ENCODE assay signal across 10 cellular contexts in the genomic region with DNA sequence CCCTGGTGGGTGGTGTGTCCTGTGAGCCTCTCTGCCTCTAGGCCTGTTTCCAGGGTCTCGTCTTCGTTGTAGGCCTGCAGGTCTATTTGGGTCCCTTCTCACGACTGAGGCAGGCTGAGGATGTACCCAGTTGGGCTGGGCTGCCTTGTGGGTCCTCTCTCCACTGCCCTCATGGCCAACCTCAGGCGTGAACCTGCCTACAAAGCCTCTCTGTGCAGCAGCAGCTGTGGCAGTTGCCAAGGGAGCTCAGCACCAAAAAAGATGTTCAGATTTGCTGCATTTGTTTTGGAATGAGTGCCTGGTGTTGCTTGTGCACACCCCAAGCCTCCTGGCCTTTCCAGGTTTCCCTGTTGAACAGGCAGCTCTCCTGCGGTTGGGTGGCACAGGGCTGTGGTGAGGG. TPM values are rescaled to one million over a fixed set of nuclear protein-coding genes. Genes with fewer than 3 reads are reported as not detected.
A peak's percentile ranks its signal among the peaks of the same experiment; 100 is the strongest.
DNase-seq lines count a peak whose midpoint lies in the region; ATAC-seq and TF ChIP-seq lines count a peak whose summit lies in the region.
"Had no signal": no experiment of that assay in that cellular context is flagged by ENCODE, and none has a peak within 500 bp of the region (broad histone marks: within the 10 kb centered on the region; RNA-seq: fewer than 3 reads in every experiment).

No MANE protein-coding gene starts in this region.

- peaks cover 41% of the 10 kb centered on the region for H3K36me3 Mint-ChIP-seq in activated naive CD4-positive, alpha-beta T cell treated with anti-CD3 and anti-CD28 coated beads, Interleukin-2, amount 10 ng/mL, durations not matched to agents 7 days and 5 days
- H3K36me3 Mint-ChIP-seq in natural killer cell, result no peaks in the 10 kb centered on the region

- WGBS in adrenal gland, 4 donors, result 80 to 100% (median 83%) methylated on average over 1 to 5 of the region's 5 CpGs
- WGBS in upper lobe of left lung, 2 donors, result 79 to 89% methylated on average over 1 to 5 of the region's 5 CpGs

- no peaks in the 10 kb centered on the region for H3K9me3 Mint-ChIP-seq in activated naive CD4-positive, alpha-beta T cell treated with anti-CD3 and anti-CD28 coated beads, Interleukin-2, amount 10 ng/mL, durations not matched to agents 7 days and 5 days
- no peaks in the 10 kb centered on the region for H3K9me3 Mint-ChIP-seq in natural killer cell

- peak overlapping the region; percentile 88 for H3K27ac Mint-ChIP-seq in activated naive CD4-positive, alpha-beta T cell treated with anti-CD3 and anti-CD28 coated beads, Interleukin-2, amount 10 ng/mL, durations not matched to agents 7 days and 5 days
- peak overlapping the region; percentile 88 to 96 for H3K27ac Mint-ChIP-seq in natural killer cell

- H3K36me3 ChIP-seq in adrenal gland (replicated peaks in 1 of 2) (no peaks in the 10 kb centered on the region), upper lobe of left lung (peaks cover 0 to 10% (median 0%) of the 10 kb centered on the region in 4 donors)
- H3K36me3 ChIP-seq: SJCRH30 had no signal

- H3K27ac ChIP-seq in adrenal gland (peak overlapping the region in 3 of 5 donors; percentile 56 to 73 (median 64)), upper lobe of left lung (peak overlapping the region; percentile 76 to 99 (median 86))

- intact Hi-C loops in adrenal gland (cut with DNase I) (no loop called here), natural killer cell (cut with micrococcal nuclease) (no loop called here)

- H3K27me3 ChIP-seq in adrenal gland, result no peaks in the 10 kb centered on the region
- H3K27me3 ChIP-seq in upper lobe of left lung, result no peaks in the 10 kb centered on the region
- H3K27me3 ChIP-seq: SJCRH30 had no signal

- no peak for TF ChIP-seq EP300 in upper lobe of left lung (IDR thresholded peaks at IDR 0.05)

- peaks cover 100% of the 10 kb centered on the region for H3K4me1 Mint-ChIP-seq in activated naive CD4-positive, alpha-beta T cell treated with anti-CD3 and anti-CD28 coated beads, Interleukin-2, amount 10 ng/mL, durations not matched to agents 7 days and 5 days
- peaks cover 93 to 100% of the 10 kb centered on the region in 2 donors for H3K4me1 Mint-ChIP-seq in natural killer cell

- H3K4me3 Mint-ChIP-seq in activated naive CD4-positive, alpha-beta T cell treated with anti-CD3 and anti-CD28 coated beads, Interleukin-2, amount 10 ng/mL, durations not matched to agents 7 days and 5 days, result no peak overlapping the region
- peak overlapping the region; percentile 88 for H3K4me3 Mint-ChIP-seq in natural killer cell

- TF ChIP-seq CTCF in adrenal gland (IDR thresholded peaks at IDR 0.05) (no peak), natural killer cell (IDR thresholded peaks at IDR 0.05) (no peak), upper lobe of left lung (IDR thresholded peaks at IDR 0.05) (no peak)

- H3K4me3 ChIP-seq in adrenal gland, result no peak overlapping the region
- H3K4me3 ChIP-seq in upper lobe of left lung, result no peak overlapping the region
- H3K4me3 ChIP-seq: SJCRH30 had no signal

- TF ChIP-seq POLR2A in adrenal gland (IDR thresholded peaks at IDR 0.05), result no peak
- no peak for TF ChIP-seq POLR2A in upper lobe of left lung (IDR thresholded peaks at IDR 0.05)

- ATAC-seq in natural killer cell, result no peak
- no peak for ATAC-seq in upper lobe of left lung (ENCODE audit: low FRiP score in 2 of 2)
- ATAC-seq in HG02678 (IDR thresholded peaks at IDR 0.05; ENCODE audit: unreplicated experiment), result no peak

- H3K9me3 ChIP-seq in adrenal gland (replicated peaks in 1 of 3) (no peaks in the 10 kb centered on the region), upper lobe of left lung (no peaks in the 10 kb centered on the region)
- H3K9me3 ChIP-seq: SJCRH30 had no signal

- no peak for DNase-seq in activated naive CD4-positive, alpha-beta T cell treated with anti-CD3 and anti-CD28 coated beads, Interleukin-2, amount 10 ng/mL, durations not matched to agents 7 days and 5 days
- DNase-seq in activated naive CD4-positive, alpha-beta T cell (lab: John Stamatoyannopoulos, UW), result no peak
- DNase-seq in adrenal gland (no peak), natural killer cell (no peak), upper lobe of left lung (no peak)
- DNase-seq in stimulated activated naive CD4-positive, alpha-beta T cell treated with Interleukin-2 at 50 U/mL for 16 hours (lab: John Stamatoyannopoulos, UW), result no peak
- DNase-seq in effector CD8-positive, alpha-beta T cell (lab: John Stamatoyannopoulos, UW), result no peak
- DNase-seq: activated CD8-positive, alpha-beta memory T cell treated with anti-CD3 and anti-CD28 coated beads, Interleukin-2, amount 50 U/mL, for 48 hours had no signal

- CTCF ChIA-PET in activated naive CD4-positive, alpha-beta T cell treated with anti-CD3 and anti-CD28 coated beads, Interleukin-2, amount 10 ng/mL, durations not matched to agents 7 days and 5 days (lab: Charles Lee), result interaction anchor here (0.8 to 4.8 kb wide), 5 partner anchors 10 to 147 kb away, joined by 3 to 21 read pairs (median 4); no protein-coding TSS in a partner anchor

- H3K27me3 Mint-ChIP-seq in activated naive CD4-positive, alpha-beta T cell treated with anti-CD3 and anti-CD28 coated beads, Interleukin-2, amount 10 ng/mL, durations not matched to agents 7 days and 5 days, result no peaks in the 10 kb centered on the region
- H3K27me3 Mint-ChIP-seq in natural killer cell (ENCODE audit: low read depth in 2 of 2), result no peaks in the 10 kb centered on the region

- H3K4me1 ChIP-seq in adrenal gland (replicated peaks in 1 of 2), result peaks cover 29 to 88% of the 10 kb centered on the region in 2 donors
- H3K4me1 ChIP-seq in upper lobe of left lung, result peaks cover 93 to 100% (median 100%) of the 10 kb centered on the region in 4 donors

RNA-seq across cellular contexts. Expression of a gene that starts 13.4 kb away (rescaled TPM):
- 10 to 100 TPM; 19.9 to 65.9 (median 37.8) TPM for total RNA-seq in adrenal gland
- polyA plus RNA-seq in adrenal gland, result 10 to 100 TPM; 17.3 to 33.5 (median 21.0) TPM
- total RNA-seq in natural killer cell, result 100 to 1,000 TPM; 277 to 328 (median 300) TPM
- total RNA-seq in upper lobe of left lung, result 100 to 1,000 TPM; 103 to 231 (median 147) TPM
